8 cellular contexts compared by ENCODE assay signal in genomic region chrX:100615015-100615414, GRCh38.
DNase-seq lines count a peak whose midpoint lies in the region; ATAC-seq and TF ChIP-seq lines count a peak whose summit lies in the region.
"Had no signal": no experiment of that assay in that cellular context is flagged by ENCODE, and none has a peak within 500 bp of the region (broad histone marks: within the 10 kb centered on the region; RNA-seq: fewer than 3 reads in every experiment).

No MANE protein-coding gene starts in this region.

- H3K4me3 Mint-ChIP-seq in stimulated activated naive B cell treated with anti-CD40 and anti-IgM and Interleukin-4, amounts not matched to agents 10 μg/mL and 1 μg/mL and 100 μg/mL, for 72 hours = no peak overlapping the region
- H3K4me3 Mint-ChIP-seq: activated naive CD8-positive, alpha-beta T cell had no signal

- H3K4me3 ChIP-seq in fibroblast of pulmonary artery (replicated peaks; ENCODE audit: low read depth, low read length) = no peak overlapping the region

- peak; percentile 63 for TF ChIP-seq CTCF in fibroblast of pulmonary artery (IDR thresholded peaks at IDR 0.05; ENCODE audit: low read length, missing control alignments)

- no peaks in the 10 kb centered on the region for H3K9me3 Mint-ChIP-seq in stimulated activated naive B cell treated with anti-CD40 and anti-IgM and Interleukin-4, amounts not matched to agents 10 μg/mL and 1 μg/mL and 100 μg/mL, for 72 hours

- peak; percentile 100 for ATAC-seq in GM19395 (IDR thresholded peaks at IDR 0.05; ENCODE audit: unreplicated experiment)
- peak; percentile 99 for ATAC-seq in HG03159 (IDR thresholded peaks at IDR 0.05; ENCODE audit: unreplicated experiment)
- ATAC-seq in stimulated activated naive B cell treated with anti-CD40 and anti-IgM and Interleukin-4, amounts not matched to agents 10 μg/mL and 1 μg/mL and 100 μg/mL, for 72 hours (replicated peaks) = peak; percentile 95 to 99

- H3K27ac Mint-ChIP-seq in stimulated activated naive B cell treated with anti-CD40 and anti-IgM and Interleukin-4, amounts not matched to agents 10 μg/mL and 1 μg/mL and 100 μg/mL, for 72 hours = no peak overlapping the region
- H3K27ac Mint-ChIP-seq: activated naive CD8-positive, alpha-beta T cell had no signal

- H3K36me3 Mint-ChIP-seq in stimulated activated naive B cell treated with anti-CD40 and anti-IgM and Interleukin-4, amounts not matched to agents 10 μg/mL and 1 μg/mL and 100 μg/mL, for 72 hours = no peaks in the 10 kb centered on the region
- H3K36me3 Mint-ChIP-seq: activated naive CD8-positive, alpha-beta T cell had no signal

- DNase-seq in GM04503 (ENCODE audit: low read depth) (peak; percentile 15), RKO (ENCODE audit: low spot score) (peak; percentile 72), fibroblast of pulmonary artery (ENCODE audit: low read depth) (peak; percentile 78), NCI-H187 (lab: John Stamatoyannopoulos, UW) (no peak)
- peak; percentile 19 for DNase-seq in stimulated activated naive B cell treated with anti-CD40 and anti-IgM and Interleukin-4, amounts not matched to agents 10 μg/mL and 1 μg/mL and 100 μg/mL, for 72 hours

- peaks cover 27 to 43% of the 10 kb centered on the region in 2 donors for H3K27me3 Mint-ChIP-seq in stimulated activated naive B cell treated with anti-CD40 and anti-IgM and Interleukin-4, amounts not matched to agents 10 μg/mL and 1 μg/mL and 100 μg/mL, for 72 hours

- no peaks in the 10 kb centered on the region for H3K4me1 Mint-ChIP-seq in stimulated activated naive B cell treated with anti-CD40 and anti-IgM and Interleukin-4, amounts not matched to agents 10 μg/mL and 1 μg/mL and 100 μg/mL, for 72 hours

Comparison
In these comparisons a context has a peak if more than half of its experiments do, and no peak if none do; other contexts are left out.
1. DNase-seq: peak in GM04503 (single experiment), RKO (single experiment), fibroblast of pulmonary artery (single experiment) and stimulated activated naive B cell treated with anti-CD40 and anti-IgM and Interleukin-4, amounts not matched to agents 10 μg/mL and 1 μg/mL and 100 μg/mL, for 72 hours (single experiment); none in NCI-H187 (0 of 2).
2. Peak in every context shown above with its lines, with median percentiles within 50 percentile points of each other: ATAC-seq.